Comparison of ENCODE assay signal across 8 cellular contexts in genomic region chr13:102707465-102707864, GRCh38. TPM values are rescaled to one million over a fixed set of nuclear protein-coding genes. Genes with fewer than 3 reads are reported as not detected.
A peak's percentile ranks its signal among the peaks of the same experiment; 100 is the strongest.
DNase-seq lines count a peak whose midpoint lies in the region; ATAC-seq and TF ChIP-seq lines count a peak whose summit lies in the region.
"Had no signal": no experiment of that assay in that cellular context is flagged by ENCODE, and none has a peak within 500 bp of the region (broad histone marks: within the 10 kb centered on the region; RNA-seq: fewer than 3 reads in every experiment).

No MANE protein-coding gene starts in this region.

- no peaks in the 10 kb centered on the region for H3K9me2 ChIP-seq in HCT116 (ENCODE audit: insufficient read depth)

- H3K27me3 ChIP-seq in HCT116 (ENCODE audit: insufficient read depth, low read length), result no peaks in the 10 kb centered on the region

- H3K36me3 ChIP-seq in HCT116 (ENCODE audit: control insufficient read depth in 1 of 2, insufficient read depth in 2 of 2, low read length in 2 of 2), result no peaks in the 10 kb centered on the region

- H3K4me2 ChIP-seq in HCT116 (ENCODE audit: low read length), result peak overlapping the region; percentile 37

- POLR2A ChIA-PET in HCT116 (lab: Charles Lee), result no interaction called here

- ATAC-seq in HCT116 (peak; percentile 70), sciatic nerve (peak; percentile 65), HG03460 (IDR thresholded peaks at IDR 0.05; ENCODE audit: unreplicated experiment) (no peak), HG02973 (IDR thresholded peaks at IDR 0.05; ENCODE audit: unreplicated experiment) (no peak)

- no peak overlapping the region for H3K27ac ChIP-seq in HCT116 (ENCODE audit: low read depth, low read length)

- TF ChIP-seq RAD21 in HCT116 (IDR thresholded peaks at IDR 0.05; ENCODE audit: low read depth), result no peak

- H3K4me3 ChIP-seq in HCT116 (replicated peaks in 1 of 2; ENCODE audit: low read depth in 1 of 2, low read length in 2 of 2) (no peak overlapping the region), epithelial cell of proximal tubule (ENCODE audit: low read depth, low read length) (no peak overlapping the region)

- TF ChIP-seq CTCF in HCT116 (IDR thresholded peaks at IDR 0.05 in 2 of 3, conservative IDR thresholded peaks at IDR 0.05 in 1 of 3; ENCODE audit: borderline replicate concordance in 1 of 3, insufficient read depth in 1 of 3, low read depth in 2 of 3, low read length in 2 of 3) (no peak), epithelial cell of proximal tubule (conservative IDR thresholded peaks at IDR 0.05; ENCODE audit: low read depth, low read length) (no peak)

- no peaks in the 10 kb centered on the region for H3K9me3 ChIP-seq in HCT116 (ENCODE audit: control insufficient read depth in 1 of 2, insufficient read depth in 1 of 2, low read depth in 1 of 2, low read length in 2 of 2)

- H3K4me1 ChIP-seq in HCT116 (ENCODE audit: control insufficient read depth in 1 of 2, insufficient read depth in 2 of 2, low read length in 2 of 2), result peaks cover 18 to 19% of the 10 kb centered on the region in 2 experiments

- H3K79me2 ChIP-seq in HCT116 (ENCODE audit: insufficient read depth, low read length), result no peaks in the 10 kb centered on the region

- H3K9ac ChIP-seq in HCT116 (ENCODE audit: low read length), result no peak overlapping the region

- intact Hi-C loops in HCT116 (cut with micrococcal nuclease) (no loop called here), sciatic nerve (cut with DNase I) (no loop called here)

- RAD21 ChIA-PET in HCT116 (lab: Charles Lee; ENCODE audit: low non-redundant PET in 1 of 2, low total read pairs in 2 of 2, uncharacterized antibody in 2 of 2, unreplicated experiment in 2 of 2), result no interaction called here

- no peak for TF ChIP-seq POLR2A in HCT116 (IDR thresholded peaks at IDR 0.05; ENCODE audit: borderline replicate concordance, extremely low read depth, insufficient read depth, insufficient read length)

- CTCF ChIA-PET in HCT116 (lab: Charles Lee), result no interaction called here

- H2AFZ ChIP-seq in HCT116 (ENCODE audit: low read depth, low read length, poor library complexity, severe bottlenecking), result no peak overlapping the region

- H4K20me1 ChIP-seq in HCT116 (ENCODE audit: insufficient read depth), result no peaks in the 10 kb centered on the region

- no peak for DNase-seq in HCT116 (ENCODE audit: low read depth, low spot score)
- peak; percentile 46 for DNase-seq in NCI-H748 (lab: John Stamatoyannopoulos, UW; ENCODE audit: unreplicated experiment)
- peak; percentile 91 for DNase-seq in epithelial cell of proximal tubule (ENCODE audit: low read depth)
- no peak for DNase-seq in sciatic nerve (ENCODE audit: low spot score)
- DNase-seq in stimulated activated CD4-positive, alpha-beta T cell treated with anti-CD3 and anti-CD28 coated beads, Interleukin-1b, Interleukin-23, amount 100 ng/mL, for 48 hours, result no peak
- DNase-seq: SHP77 treated with DMSO at 0.1 percent for 48 hours had no signal

- no TSS peak for BruUV-seq in HCT116 (replicated peaks; lab: Mats Ljungman, UMichigan)

TF ChIP-seq in HCT116, 20 proteins besides CTCF, POLR2A, EP300 and RAD21:
- TF ChIP-seq CEBPB (IDR thresholded peaks at IDR 0.05; ENCODE audit: low read depth) (no peak), SIN3A (IDR thresholded peaks at IDR 0.05; ENCODE audit: low read depth) (no peak), REST (IDR thresholded peaks at IDR 0.05; ENCODE audit: low read depth) (no peak), EGR1 (IDR thresholded peaks at IDR 0.05; ENCODE audit: low read depth) (no peak), EZH2phosphoT487 (IDR thresholded peaks at IDR 0.05; ENCODE audit: borderline replicate concordance) (no peak), ZNF274 (IDR thresholded peaks at IDR 0.05; ENCODE audit: low read depth, low read length) (no peak), ATF3 (IDR thresholded peaks at IDR 0.05) (no peak), EZH2 (IDR thresholded peaks at IDR 0.05) (no peak), TCF7L2 (IDR thresholded peaks at IDR 0.05; ENCODE audit: borderline replicate concordance, extremely low read depth, insufficient read depth, insufficient read length) (no peak), POLR2AphosphoS5 (IDR thresholded peaks at IDR 0.05; ENCODE audit: low read depth, low read length) (no peak), SP1 (IDR thresholded peaks at IDR 0.05; ENCODE audit: low read depth) (peak; percentile 26; the same call in 1 of the 2 replicates), ELF1 (IDR thresholded peaks at IDR 0.05; ENCODE audit: borderline replicate concordance, low read depth) (no peak), FOSL1 (IDR thresholded peaks at IDR 0.05; ENCODE audit: low read depth) (0 out of 2 replicates have a peak, but pooled peaks have one; percentile 32), JUND (IDR thresholded peaks at IDR 0.05) (peak; percentile 46)

RNA-seq across cellular contexts. Expression of gene METTL21C, which starts 12.6 kb away (rescaled TPM):
- total RNA-seq in HCT116 (2021; ENCODE audit: unreplicated experiment) (not detected), epithelial cell of proximal tubule (not detected in 2 replicates), sciatic nerve (not detected)
- polyA plus RNA-seq in HCT116 (2012), result not detected in 2 replicates

Comparison
In these comparisons a context has a peak if more than half of its experiments do, and no peak if none do; other contexts are left out.
1. ATAC-seq: peak in HCT116 (single experiment) and sciatic nerve (single experiment); none in HG03460 (single experiment) and HG02973 (single experiment).
2. DNase-seq: peak in NCI-H748 (single experiment) and epithelial cell of proximal tubule (single experiment); none in HCT116 (single experiment), sciatic nerve (single experiment) and stimulated activated CD4-positive, alpha-beta T cell treated with anti-CD3 and anti-CD28 coated beads, Interleukin-1b, Interleukin-23, amount 100 ng/mL, for 48 hours (single experiment).